ENCODE assay signal across 21 cellular contexts in genomic region chr4:1896658-1896991, GRCh38.
"Had no signal": no experiment of that assay in that cellular context is flagged by ENCODE, and none has a peak within 500 bp of the region (broad histone marks: within the 10 kb centered on the region; RNA-seq: fewer than 3 reads in every experiment).

No MANE protein-coding gene starts in this region.

- H3K4me1 ChIP-seq: adrenal gland, breast epithelium, gastrocnemius medialis, left lung, tibial nerve, uterus had no signal

- ATAC-seq: activated CD4-positive, alpha-beta T cell treated with anti-CD3 and anti-CD28 coated beads for 36 hours; activated naive CD4-positive, alpha-beta T cell treated with anti-CD3 and anti-CD28 coated beads, Interleukin-2, amount 50 U/mL, for 72 hours; gastrocnemius medialis; left lung; stimulated activated naive CD8-positive, alpha-beta T cell treated with anti-CD3 and anti-CD28 coated beads, Interleukin-15, Interleukin-2, amounts not matched to agents 100 U/mL and 50 U/mL, for 24 hours; WTC11 had no signal

- DNase-seq: activated CD4-positive, alpha-beta T cell treated with anti-CD3 and anti-CD28 coated beads for 36 hours; activated effector memory CD4-positive, alpha-beta T cell treated with Interleukin-2 at 50 U/mL for 16 hours; adrenal gland; cerebellar nuclear complex; cortex of kidney; gastrocnemius medialis; head of caudate nucleus; left lung; midbrain; occipital lobe; stimulated activated CD4-positive, alpha-beta T cell treated with anti-CD3 and anti-CD28 coated beads, Interleukin-12 subunit alpha, Interleukin-12 subunit beta, amount 100 ng/mL, for 4 hours; stimulated activated CD4-positive, alpha-beta T cell treated with anti-CD3 and anti-CD28 coated beads, Interleukin-1b, Interleukin-23, amount 100 ng/mL, for 48 hours; stimulated activated CD8-positive, alpha-beta memory T cell treated with anti-CD3 and anti-CD28 coated beads, Interleukin-4, amount 100 ng/mL, for 48 hours; stimulated activated naive CD8-positive, alpha-beta T cell treated with anti-CD3 and anti-CD28 coated beads, Interleukin-15, Interleukin-2, amounts not matched to agents 100 U/mL and 50 U/mL, for 24 hours; substantia nigra; uterus had no signal

- H3K4me3 Mint-ChIP-seq: activated CD4-positive, alpha-beta T cell treated with anti-CD3 and anti-CD28 coated beads for 36 hours; nephron; WTC11 had no signal

- H3K27me3 Mint-ChIP-seq: activated CD4-positive, alpha-beta T cell treated with anti-CD3 and anti-CD28 coated beads for 36 hours had no signal

- H3K9me3 Mint-ChIP-seq: activated naive CD4-positive, alpha-beta T cell treated with anti-CD3 and anti-CD28 coated beads, Interleukin-2, amount 50 U/mL, for 72 hours; nephron; WTC11 had no signal

- H3K36me3 ChIP-seq: breast epithelium, uterus had no signal

- H3K27ac Mint-ChIP-seq: activated CD4-positive, alpha-beta T cell treated with anti-CD3 and anti-CD28 coated beads for 36 hours; nephron; WTC11 had no signal

- H3K4me3 ChIP-seq: adrenal gland, breast epithelium, gastrocnemius medialis, left lung, tibial nerve, uterus had no signal

- H3K9me3 ChIP-seq: adrenal gland, breast epithelium, gastrocnemius medialis, left lung, tibial nerve, uterus had no signal

- H3K27me3 ChIP-seq: adrenal gland, breast epithelium, gastrocnemius medialis, left lung, tibial nerve, uterus had no signal
